ENCODE assay signal across 35 cellular contexts in the genomic region with DNA sequence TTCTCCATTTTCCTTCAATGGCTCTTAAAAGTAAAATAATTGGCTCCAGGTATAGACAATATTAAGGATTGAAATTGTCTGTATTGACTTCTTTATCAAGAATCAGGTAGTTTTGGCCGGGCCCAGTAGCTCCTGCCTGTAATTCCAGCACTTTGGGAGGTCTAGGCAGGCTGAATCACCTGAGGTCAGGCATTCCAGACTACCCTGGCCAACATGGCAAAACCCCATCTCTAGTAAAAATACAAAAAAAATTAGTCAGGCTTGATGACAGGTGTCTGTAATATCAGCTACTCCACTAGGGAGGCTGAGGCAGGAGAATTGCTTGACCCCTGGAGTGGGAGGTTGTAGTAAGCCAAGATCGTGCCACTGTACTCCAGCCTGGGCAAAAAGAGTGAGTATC.
"Had no signal": no experiment of that assay in that cellular context is flagged by ENCODE, and none has a peak within 500 bp of the region (broad histone marks: within the 10 kb centered on the region; RNA-seq: fewer than 3 reads in every experiment).

No MANE protein-coding gene starts in this region.

- H3K36me3 ChIP-seq: MG63 had no signal

- H3K4me3 ChIP-seq: MG63 had no signal

- H3K27ac ChIP-seq: KMS-11 had no signal

- DNase-seq: Karpas-422, Kasumi-1, KG1, MG63, MM.1S, MV-4-11, NCI-H1048, NCI-H1092, NCI-H1092 treated with DMSO at 0.1 percent for 48 hours, NCI-H1105, NCI-H1105 treated with DMSO at 0.1 percent for 48 hours, NCI-H1417, NCI-H1417 treated with DMSO at 0.1 percent for 48 hours, NCI-H1436, NCI-H1436 treated with DMSO at 0.1 percent for 48 hours, NCI-H146, NCI-H1694, NCI-H1694 treated with DMSO at 0.1 percent for 48 hours, NCI-H187, NCI-H187 treated with DMSO at 0.1 percent for 48 hours, NCI-H1930, NCI-H2029, NCI-H2029 treated with DMSO at 0.1 percent for 48 hours, NCI-H2081, NCI-H2081 treated with DMSO at 0.1 percent for 48 hours, NCI-H2107, NCI-H2171, NCI-H2171 treated with DMSO at 0.1 percent for 48 hours, NCI-H2227 treated with DMSO at 0.1 percent for 48 hours, NCI-H345, NCI-H446, NCI-H446 treated with DMSO at 0.1 percent for 48 hours, NCI-H510A, NCI-H510A treated with DMSO at 0.1 percent for 48 hours had no signal

- H3K27me3 ChIP-seq: MG63 had no signal

- H3K9me3 ChIP-seq: MG63 had no signal
